In the genomic region with DNA sequence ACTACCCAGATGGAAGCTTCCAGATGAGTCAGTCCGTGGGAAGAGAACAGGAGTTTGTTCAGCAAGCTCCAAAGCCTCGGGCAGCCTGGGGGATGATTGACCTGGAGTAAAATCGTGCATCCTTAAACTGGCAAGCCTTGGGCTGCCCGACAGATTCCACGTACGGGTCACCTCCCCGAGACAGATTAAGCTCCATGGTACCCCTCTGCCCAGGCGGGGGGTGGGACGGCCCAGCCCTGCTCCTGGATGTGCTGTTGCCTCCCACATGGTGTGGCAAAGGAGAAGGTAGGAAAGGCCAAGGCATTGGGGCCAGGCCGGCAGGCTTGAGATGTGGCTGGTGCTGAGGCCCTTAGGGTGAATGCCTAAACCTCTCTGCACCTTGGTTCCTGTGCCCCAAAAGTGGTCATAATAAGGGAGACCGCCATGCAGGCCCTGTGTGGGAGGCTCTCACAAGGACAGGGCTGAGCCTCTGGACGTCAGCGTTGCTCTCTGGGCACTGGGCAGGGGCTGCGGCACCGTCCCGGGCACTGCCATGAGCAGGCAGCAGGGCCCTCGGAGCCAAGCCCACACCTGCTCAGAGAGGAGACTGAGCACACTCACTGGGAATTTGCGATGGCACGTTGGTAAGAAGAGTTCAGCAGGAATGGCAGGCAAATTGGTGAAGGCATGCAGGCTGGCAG, we compare ENCODE assay signal across 15 cellular contexts.
DNase-seq lines count a peak whose midpoint lies in the region; ATAC-seq and TF ChIP-seq lines count a peak whose summit lies in the region.
"Had no signal": no experiment of that assay in that cellular context is flagged by ENCODE, and none has a peak within 500 bp of the region (broad histone marks: within the 10 kb centered on the region; RNA-seq: fewer than 3 reads in every experiment).

No MANE protein-coding gene starts in this region.

- no peaks in the 10 kb centered on the region for H3K36me3 Mint-ChIP-seq in activated T-cell treated with anti-CD3 and anti-CD28 coated beads, Interleukin-2, amount 50 U/mL, for 72 hours (ENCODE audit: insufficient read depth in 2 of 2)
- no peaks in the 10 kb centered on the region for H3K36me3 Mint-ChIP-seq in CD14-positive monocyte

- peak; percentile 4 for DNase-seq in activated T-cell treated with anti-CD3 and anti-CD28 coated beads, Interleukin-2, amount 50 U/mL, for 1 hour
- no peak for DNase-seq in activated T-cell treated with anti-CD3 and anti-CD28 coated beads, Interleukin-2, amount 50 U/mL, for 72 hours
- DNase-seq in CD14-positive monocyte (ENCODE audit: low spot score) (peak; percentile 33), lower lobe of right lung (peak; percentile 31), spleen (peak; percentile 58), prostate gland (ENCODE audit: low spot score) (no peak), RKO (ENCODE audit: low spot score) (no peak)
- DNase-seq: H7, MV-4-11, NCI-H1436 treated with DMSO at 0.1 percent for 48 hours, NCI-H2081, NCI-H510A treated with DMSO at 0.1 percent for 48 hours, SJCRH30 had no signal

- intact Hi-C loops in CD14-positive monocyte (cut with micrococcal nuclease) (no loop called here), lower lobe of right lung (cut with DNase I) (no loop called here), spleen (cut with DNase I; ENCODE audit: low total_unique reads) (no loop called here), prostate gland (cut with DNase I) (no loop called here)

- H3K27ac Mint-ChIP-seq in activated T-cell treated with anti-CD3 and anti-CD28 coated beads, Interleukin-2, amount 50 U/mL, for 72 hours = no peak overlapping the region
- H3K27ac Mint-ChIP-seq in CD14-positive monocyte = no peak overlapping the region

- H3K27me3 Mint-ChIP-seq in activated T-cell treated with anti-CD3 and anti-CD28 coated beads, Interleukin-2, amount 50 U/mL, for 72 hours (ENCODE audit: low read depth) = no peaks in the 10 kb centered on the region
- H3K27me3 Mint-ChIP-seq in CD14-positive monocyte (ENCODE audit: low read depth in 3 of 3) = peaks cover 0 to 10% (median 5%) of the 10 kb centered on the region in 3 donors

- H3K36me3 ChIP-seq in lower lobe of right lung = no peaks in the 10 kb centered on the region
- no peaks in the 10 kb centered on the region for H3K36me3 ChIP-seq in spleen
- H3K36me3 ChIP-seq in prostate gland = no peaks in the 10 kb centered on the region
- H3K36me3 ChIP-seq: BLaER1 treated with 17β-estradiol and CSF1 and Interleukin-3, amounts not matched to agents 10 nM and 100 nM; SJCRH30 had no signal

- H3K27me3 ChIP-seq in lower lobe of right lung (ENCODE audit: low read depth) (no peaks in the 10 kb centered on the region), spleen (replicated peaks in 1 of 7) (peaks cover 0 to 37% (median 0%) of the 10 kb centered on the region in 7 donors), prostate gland (replicated peaks; ENCODE audit: insufficient read depth) (no peaks in the 10 kb centered on the region)
- H3K27me3 ChIP-seq: BLaER1 treated with 17β-estradiol and CSF1 and Interleukin-3, amounts not matched to agents 10 nM and 100 nM had no signal

- TF ChIP-seq CTCF in CD14-positive monocyte (IDR thresholded peaks at IDR 0.05) (no peak), lower lobe of right lung (IDR thresholded peaks at IDR 0.05) (no peak), spleen (IDR thresholded peaks at IDR 0.05 in 8 of 11, conservative IDR thresholded peaks at IDR 0.05 in 3 of 11) (no peak), prostate gland (IDR thresholded peaks at IDR 0.05) (no peak)

- H3K4me3 ChIP-seq in lower lobe of right lung (no peak overlapping the region), spleen (no peak overlapping the region), prostate gland (no peak overlapping the region)
- H3K4me3 ChIP-seq: BLaER1 treated with 17β-estradiol and CSF1 and Interleukin-3, amounts not matched to agents 10 nM and 100 nM; SJCRH30 had no signal

- no peaks in the 10 kb centered on the region for H3K9me3 ChIP-seq in lower lobe of right lung
- no peaks in the 10 kb centered on the region for H3K9me3 ChIP-seq in spleen
- H3K9me3 ChIP-seq in prostate gland = no peaks in the 10 kb centered on the region
- H3K9me3 ChIP-seq: BLaER1 treated with 17β-estradiol and CSF1 and Interleukin-3, amounts not matched to agents 10 nM and 100 nM; SJCRH30 had no signal

- TF ChIP-seq POLR2A in spleen (IDR thresholded peaks at IDR 0.05) = no peak
- TF ChIP-seq POLR2A in prostate gland (IDR thresholded peaks at IDR 0.05) = no peak

- H3K4me1 ChIP-seq in lower lobe of right lung = no peaks in the 10 kb centered on the region
- no peaks in the 10 kb centered on the region for H3K4me1 ChIP-seq in spleen
- H3K4me1 ChIP-seq in prostate gland (replicated peaks) = no peaks in the 10 kb centered on the region
- H3K4me1 ChIP-seq: BLaER1 treated with 17β-estradiol and CSF1 and Interleukin-3, amounts not matched to agents 10 nM and 100 nM; SJCRH30 had no signal

- peaks cover 7 to 8% of the 10 kb centered on the region in 2 donors for H3K9me3 Mint-ChIP-seq in activated T-cell treated with anti-CD3 and anti-CD28 coated beads, Interleukin-2, amount 50 U/mL, for 72 hours
- peaks cover 0 to 9% (median 3%) of the 10 kb centered on the region in 7 donors for H3K9me3 Mint-ChIP-seq in CD14-positive monocyte

- H3K4me1 Mint-ChIP-seq in activated T-cell treated with anti-CD3 and anti-CD28 coated beads, Interleukin-2, amount 50 U/mL, for 72 hours (ENCODE audit: low read depth) = no peaks in the 10 kb centered on the region
- H3K4me1 Mint-ChIP-seq in CD14-positive monocyte = no peaks in the 10 kb centered on the region

- 81 to 88% (median 86%) methylated on average over 16 to 19 of the region's 19 CpGs for WGBS in spleen, 5 donors
- WGBS in prostate gland = 78% methylated on average over 19 of the region's 19 CpGs

- no peak overlapping the region for H3K4me3 Mint-ChIP-seq in activated T-cell treated with anti-CD3 and anti-CD28 coated beads, Interleukin-2, amount 50 U/mL, for 72 hours
- no peak overlapping the region for H3K4me3 Mint-ChIP-seq in CD14-positive monocyte

- no peak for ATAC-seq in activated T-cell treated with anti-CD3 and anti-CD28 coated beads, Interleukin-2, amount 50 U/mL, for 72 hours (replicated peaks in 1 of 2)
- no peak for ATAC-seq in lower lobe of right lung
- no peak for ATAC-seq in HG02938 (IDR thresholded peaks at IDR 0.05; ENCODE audit: unreplicated experiment)

- H3K27ac ChIP-seq in lower lobe of right lung (no peak overlapping the region), spleen (no peak overlapping the region), prostate gland (no peak overlapping the region)
- H3K27ac ChIP-seq: BLaER1 treated with 17β-estradiol and CSF1 and Interleukin-3, amounts not matched to agents 10 nM and 100 nM; SJCRH30 had no signal

Comparison
In these comparisons a context has a peak if more than half of its experiments do, and no peak if none do; other contexts are left out.
1. DNase-seq: peak in activated T-cell treated with anti-CD3 and anti-CD28 coated beads, Interleukin-2, amount 50 U/mL, for 1 hour (single experiment), CD14-positive monocyte (single experiment), lower lobe of right lung (single experiment) and spleen (single experiment); none in activated T-cell treated with anti-CD3 and anti-CD28 coated beads, Interleukin-2, amount 50 U/mL, for 72 hours (0 of 2), prostate gland (single experiment) and RKO (single experiment).